In genomic region chr7:97685952-97686351, GRCh38 we compare ENCODE assay signal across 2 cellular contexts.
TF ChIP-seq lines count a peak whose summit lies in the region.

No MANE protein-coding gene starts in this region.

TF ChIP-seq in HepG2, 621 proteins besides CTCF, POLR2A, EP300 and RAD21:
- TF ChIP-seq SP5 (CRISPR knock-in tag; IDR thresholded peaks at IDR 0.05; ENCODE audit: borderline replicate concordance, low read depth) (no peak), RAD51 (IDR thresholded peaks at IDR 0.05; ENCODE audit: borderline replicate concordance) (peak; percentile 56; the same call in 1 of the 2 replicates)

TF ChIP-seq in K562, 482 proteins besides CTCF, POLR2A, EP300 and RAD21:
- peak; percentile 70 for TF ChIP-seq TFE3 (CRISPR knock-in tag; IDR thresholded peaks at IDR 0.05)
- TF ChIP-seq PML (IDR thresholded peaks at IDR 0.05; ENCODE audit: low read length), result no peak
- peak; percentile 43 for TF ChIP-seq RAD51 (IDR thresholded peaks at IDR 0.05; ENCODE audit: borderline replicate concordance, low read depth)
TF ChIP-seq in K562: peak in this region for 2.
